ENCODE assay signal across 9 cellular contexts in the genomic region with DNA sequence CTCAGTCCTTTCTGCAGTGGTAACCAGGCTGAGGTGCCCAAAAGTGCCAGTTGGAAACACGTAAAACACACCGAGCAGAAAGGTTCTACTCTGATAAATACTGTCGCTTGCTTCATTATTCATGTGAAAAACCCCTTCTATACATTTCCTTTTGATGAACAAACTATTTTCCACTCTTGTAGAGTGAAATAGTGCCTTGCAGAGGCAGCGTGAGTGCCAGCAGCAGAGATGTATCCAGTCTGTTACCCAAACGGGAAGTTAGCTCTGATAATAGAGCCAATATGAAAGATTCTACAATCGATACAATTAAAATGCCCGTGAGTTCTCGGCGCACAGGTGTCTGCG. TPM values are rescaled to one million over a fixed set of nuclear protein-coding genes. Genes with fewer than 3 reads are reported as not detected.
A peak's percentile ranks its signal among the peaks of the same experiment; 100 is the strongest.
DNase-seq lines count a peak whose midpoint lies in the region; ATAC-seq, FAIRE-seq and TF ChIP-seq lines count a peak whose summit lies in the region.
"Had no signal": no experiment of that assay in that cellular context is flagged by ENCODE, and none has a peak within 500 bp of the region (broad histone marks: within the 10 kb centered on the region; RNA-seq: fewer than 3 reads in every experiment).

No MANE protein-coding gene starts in this region.

- H3K4me3 ChIP-seq in BJ (ENCODE audit: low read depth, low read length) (peak overlapping the region; percentile 32; the same call in 1 of the 2 replicates), Loucy (ENCODE audit: low read length, poor library complexity, severe bottlenecking) (peak overlapping the region; percentile 73), dorsolateral prefrontal cortex (peak overlapping the region; percentile 28 to 83 (median 60))

- H3K79me2 ChIP-seq in Loucy (ENCODE audit: insufficient read depth, low read length) = peaks cover 5% of the 10 kb centered on the region; the same call in 1 of the 2 replicates

- no peak for TF ChIP-seq CTCF in BJ (IDR thresholded peaks at IDR 0.05; ENCODE audit: insufficient read depth, low read depth, low read length)
- TF ChIP-seq CTCF in Loucy (conservative IDR thresholded peaks at IDR 0.05; ENCODE audit: low read length) = 0 out of 2 replicates have a peak, but pooled peaks have one; percentile 25
- no peak for TF ChIP-seq CTCF in dorsolateral prefrontal cortex (IDR thresholded peaks at IDR 0.05 in 54 of 56, conservative IDR thresholded peaks at IDR 0.05 in 2 of 56; ENCODE audit: low read depth in 1 of 56, partially characterized antibody in 56 of 56)
- no peak for TF ChIP-seq CTCF in natural killer cell (IDR thresholded peaks at IDR 0.05)
- no peak for TF ChIP-seq CTCF in RWPE1 (conservative IDR thresholded peaks at IDR 0.05; ENCODE audit: low read depth)

- intact Hi-C loops in dorsolateral prefrontal cortex (cut with DNase I) = no loop called here
- intact Hi-C loops in natural killer cell (cut with micrococcal nuclease) = no loop called here

- H3K27ac ChIP-seq in dorsolateral prefrontal cortex (peak overlapping the region in 29 of 59 donors; percentile 5 to 86 (median 56)), RWPE1 (no peak overlapping the region)

- H3K9me3 ChIP-seq in Loucy (ENCODE audit: insufficient read depth, low read depth, low read length) = no peaks in the 10 kb centered on the region

- H3K4me3 Mint-ChIP-seq in natural killer cell = peak overlapping the region; percentile 88

- ATAC-seq in natural killer cell (no peak), esophagus mucosa (no peak)

- H3K9me3 Mint-ChIP-seq in natural killer cell = no peaks in the 10 kb centered on the region

- peaks cover 24% of the 10 kb centered on the region for H3K4me1 ChIP-seq in Loucy (ENCODE audit: insufficient read depth, low read length, poor library complexity, severe bottlenecking)

- peaks cover 9 to 10% of the 10 kb centered on the region in 2 donors for H3K4me1 Mint-ChIP-seq in natural killer cell

- H3K4me2 ChIP-seq in Loucy (ENCODE audit: low read depth, low read length, poor library complexity, severe bottlenecking) = peak overlapping the region; percentile 84

- H3K27me3 ChIP-seq in BJ (ENCODE audit: control insufficient read depth, insufficient read depth, low read length) = peaks cover 18% of the 10 kb centered on the region
- no peaks in the 10 kb centered on the region for H3K27me3 ChIP-seq in Loucy (ENCODE audit: insufficient read depth, low read length, poor library complexity, severe bottlenecking)
- H3K27me3 ChIP-seq in dorsolateral prefrontal cortex = peaks cover 0 to 13% (median 0%) of the 10 kb centered on the region in 45 donors

- no peaks in the 10 kb centered on the region for H3K36me3 Mint-ChIP-seq in natural killer cell

- POLR2A ChIA-PET in BJ (lab: Charles Lee) = interaction anchor here (0.6 kb wide), 1 partner anchor 85 kb away, joined by 4 read pairs; no protein-coding TSS in a partner anchor
- POLR2A ChIA-PET in RWPE1 (lab: Yijun Ruan, JAX; ENCODE audit: low non-redundant PET) = no interaction called here

- FAIRE-seq in GM19239 (lab: Jason Lieb, UNC) = no peak

- no peak for DNase-seq in BJ (ENCODE audit: low read depth)
- DNase-seq in dorsolateral prefrontal cortex = no peak
- DNase-seq in natural killer cell = no peak
- DNase-seq in RWPE1 (ENCODE audit: low spot score) = no peak
- no peak for DNase-seq in GM19239 (ENCODE audit: insufficient read length, low spot score)
- no peak for DNase-seq in DMS53 treated with DMSO at 0.1 percent for 48 hours (lab: John Stamatoyannopoulos, UW; ENCODE audit: unreplicated experiment)
- DNase-seq: T-helper 9 cell had no signal

- CTCF ChIA-PET in BJ (lab: Yijun Ruan, JAX) (no interaction called here), RWPE1 (lab: Yijun Ruan, JAX) (interaction anchor here (0.5 to 1.0 kb wide), 4 partner anchors 9 to 171 kb away, joined by 3 to 6 read pairs (median 3); no protein-coding TSS in a partner anchor)

- H3K36me3 ChIP-seq in BJ (ENCODE audit: control insufficient read depth, insufficient read depth, low read length) = no peaks in the 10 kb centered on the region
- no peaks in the 10 kb centered on the region for H3K36me3 ChIP-seq in Loucy (ENCODE audit: insufficient read depth, low read length)

- H3K27ac Mint-ChIP-seq in natural killer cell = peak overlapping the region in 1 of 2 donors; percentile 74

- no peak overlapping the region; the same call in 1 of the 2 replicates for H2AFZ ChIP-seq in Loucy (ENCODE audit: low read length)

- H3K27me3 Mint-ChIP-seq in natural killer cell (ENCODE audit: low read depth in 2 of 2) = peaks cover 26 to 34% of the 10 kb centered on the region in 2 donors

- H3F3A ChIP-seq in Loucy (ENCODE audit: low read depth) = no peaks in the 10 kb centered on the region

- no peaks in the 10 kb centered on the region for H4K20me1 ChIP-seq in Loucy (ENCODE audit: insufficient read depth, low read length, poor library complexity, severe bottlenecking)

- H3K9ac ChIP-seq in Loucy (ENCODE audit: low read depth, low read length, poor library complexity, severe bottlenecking) = peak overlapping the region; percentile 42

- no peaks in the 10 kb centered on the region for H3K9me2 ChIP-seq in Loucy (replicated peaks; ENCODE audit: low read depth, low read length)

RNA-seq across cellular contexts. Expression of a gene that starts 1.5 kb away (rescaled TPM):
- 0.13 and 0.32 TPM in 2 replicates for polyA plus RNA-seq in BJ (2011; rRNA removed)
- 1.9 and 3.6 TPM in 2 replicates for polyA minus RNA-seq in BJ (2011; rRNA and poly(A)+ RNA removed)
- total RNA-seq in dorsolateral prefrontal cortex (10 to 100 TPM in 114 of 120 experiments, 1 to 10 TPM in 6; 7.8 to 28.3 (median 16.0) TPM), natural killer cell (1 to 10 TPM; 1.1 TPM), esophagus mucosa (1.7 TPM)

RNA-seq across cellular contexts. Expression of a gene that starts 31.7 kb away (rescaled TPM):
- not detected in 2 replicates for polyA plus RNA-seq in BJ (2011; rRNA removed)
- polyA minus RNA-seq in BJ (2011; rRNA and poly(A)+ RNA removed) = not detected in 2 replicates
- total RNA-seq in dorsolateral prefrontal cortex = under 1 TPM in 1 of 120 experiments, not detected in 119; 0.35 TPM
- not detected for total RNA-seq in natural killer cell
- not detected for total RNA-seq in esophagus mucosa

RNA-seq across cellular contexts. Expression of a gene that starts 35.5 kb away (rescaled TPM):
- 243 and 288 TPM in 2 replicates for polyA plus RNA-seq in BJ (2011; rRNA removed)
- 72.3 and 109 TPM in 2 replicates for polyA minus RNA-seq in BJ (2011; rRNA and poly(A)+ RNA removed)
- total RNA-seq in dorsolateral prefrontal cortex (100 to 1,000 TPM in 4 of 120 experiments, 10 to 100 TPM in 116; 61.5 to 125 (median 76.3) TPM), natural killer cell (10 to 100 TPM; 36.8 to 47.2 (median 45.1) TPM), esophagus mucosa (90.6 TPM)
